ENCODE assay signal across 20 cellular contexts in genomic region chr15:34693053-34693744, GRCh38.
DNase-seq lines count a peak whose midpoint lies in the region; ATAC-seq, FAIRE-seq and TF ChIP-seq lines count a peak whose summit lies in the region.
"Had no signal": no experiment of that assay in that cellular context is flagged by ENCODE, and none has a peak within 500 bp of the region (broad histone marks: within the 10 kb centered on the region; RNA-seq: fewer than 3 reads in every experiment).

No MANE protein-coding gene starts in this region.

- no peaks in the 10 kb centered on the region for H4K20me1 ChIP-seq in GM23248 (ENCODE audit: insufficient read depth)
- H4K20me1 ChIP-seq in endothelial cell of umbilical vein (replicated peaks; ENCODE audit: control insufficient read depth, extremely low read depth, insufficient read depth, low read length) = no peaks in the 10 kb centered on the region

- H3K9me3 ChIP-seq in GM23248 (ENCODE audit: low read depth) (no peaks in the 10 kb centered on the region), endothelial cell of umbilical vein (replicated peaks; ENCODE audit: control insufficient read depth, insufficient read depth, low read length) (no peaks in the 10 kb centered on the region)
- H3K9me3 ChIP-seq: colonic mucosa, gastrocnemius medialis had no signal

- H2AFZ ChIP-seq in GM23248 = no peak overlapping the region
- no peak overlapping the region for H2AFZ ChIP-seq in endothelial cell of umbilical vein (ENCODE audit: low read depth, low read length)

- BruUV-seq in endothelial cell of umbilical vein (replicated peaks; lab: Mats Ljungman, UMichigan) = no TSS peak

- intact Hi-C loops in endothelial cell of umbilical vein (cut with micrococcal nuclease) = no loop called here

- no peaks in the 10 kb centered on the region for H3K79me2 ChIP-seq in GM23248 (ENCODE audit: insufficient read depth)
- no peaks in the 10 kb centered on the region for H3K79me2 ChIP-seq in endothelial cell of umbilical vein (ENCODE audit: control insufficient read depth, insufficient read depth, low read length)

- FAIRE-seq in endothelial cell of umbilical vein (lab: Jason Lieb, UNC) = peak; percentile 60

- dilution Hi-C loops in endothelial cell of umbilical vein (cut with MboI; ENCODE audit: extremely low pct_ligation_motif_present, low sequenced_read_pairs) = no loop called here

- H3K36me3 ChIP-seq in GM23248 (ENCODE audit: low read depth) (no peaks in the 10 kb centered on the region), endothelial cell of umbilical vein (ENCODE audit: control insufficient read depth in 2 of 2, extremely low read depth in 1 of 2, insufficient read depth in 2 of 2, low read length in 2 of 2) (no peaks in the 10 kb centered on the region)
- H3K36me3 ChIP-seq: colonic mucosa, gastrocnemius medialis, WERI-Rb-1 had no signal

- in situ Hi-C loops in GM23248 (cut with MboI) = no loop called here

- no peak for ATAC-seq in GM19463 (IDR thresholded peaks at IDR 0.05; ENCODE audit: unreplicated experiment)
- ATAC-seq in stimulated activated naive CD8-positive, alpha-beta T cell treated with anti-CD3 and anti-CD28 coated beads, Interleukin-15, Interleukin-2, amounts not matched to agents 100 U/mL and 50 U/mL, for 24 hours = no peak
- ATAC-seq: gastrocnemius medialis had no signal

- DNase-seq in GM23248 (peak; percentile 30), RPMI7951 (ENCODE audit: low read depth) (peak; percentile 79), endothelial cell of umbilical vein (ENCODE audit: low read depth, low spot score) (peak; percentile 66), myocyte (ENCODE audit: low read depth) (peak; percentile 47), anterior cingulate cortex (lab: John Stamatoyannopoulos, UW) (no peak), NCI-H128 (lab: John Stamatoyannopoulos, UW; ENCODE audit: unreplicated experiment) (no peak)
- no peak for DNase-seq in stimulated activated naive CD8-positive, alpha-beta T cell treated with anti-CD3 and anti-CD28 coated beads, Interleukin-15, Interleukin-2, amounts not matched to agents 100 U/mL and 50 U/mL, for 24 hours
- DNase-seq: activated CD4-positive, alpha-beta T cell treated with anti-CD3 and anti-CD28 coated beads, Interleukin-2, amount 50 U/mL, for 4 hours; aorta; CD4-positive, alpha-beta T cell; colonic mucosa; DMS53; gastrocnemius medialis; KG1; NCI-H1105; NCI-H524 treated with DMSO at 0.1 percent for 48 hours; OCI-M1; retina; WERI-Rb-1 had no signal

- H3F3A ChIP-seq in GM23248 (ENCODE audit: insufficient read depth) = no peaks in the 10 kb centered on the region

- WGBS in GM23248 (ENCODE audit: low coverage in 1 of 2, low lambda C conversion rate in 2 of 2, missing lambda C conversion rate in 2 of 2), 2 experiments = 49 to 70% methylated on average over 4 of the region's 4 CpGs

- H3K27me3 ChIP-seq in GM23248 (replicated peaks; ENCODE audit: insufficient read depth) (no peaks in the 10 kb centered on the region), endothelial cell of umbilical vein (ENCODE audit: control insufficient read depth in 2 of 2, insufficient read depth in 2 of 2, low read length in 2 of 2) (no peaks in the 10 kb centered on the region)
- H3K27me3 ChIP-seq: colonic mucosa, gastrocnemius medialis had no signal

- H3K4me1 ChIP-seq in GM23248 (ENCODE audit: insufficient read depth) (no peaks in the 10 kb centered on the region; the same call in 1 of the 2 replicates), endothelial cell of umbilical vein (ENCODE audit: control insufficient read depth, extremely low read depth, insufficient read depth, low read length) (peaks cover 7% of the 10 kb centered on the region)
- H3K4me1 ChIP-seq: colonic mucosa, gastrocnemius medialis had no signal

- H3K4me2 ChIP-seq in GM23248 (ENCODE audit: unreplicated experiment) (no peak overlapping the region), endothelial cell of umbilical vein (ENCODE audit: insufficient read depth, low read length) (no peak overlapping the region)

- no peak for TF ChIP-seq CTCF in endothelial cell of umbilical vein (IDR thresholded peaks at IDR 0.05; ENCODE audit: extremely low read depth in 1 of 2, insufficient read depth in 1 of 2, low read depth in 1 of 2, low read length in 2 of 2)

- H3K4me3 ChIP-seq in GM23248 (no peak overlapping the region), endothelial cell of umbilical vein (replicated peaks in 1 of 3; ENCODE audit: insufficient read depth in 1 of 3, low read depth in 1 of 3, low read length in 3 of 3) (no peak overlapping the region)
- H3K4me3 ChIP-seq: colonic mucosa, gastrocnemius medialis had no signal

- H3K9ac ChIP-seq in GM23248 (no peak overlapping the region), endothelial cell of umbilical vein (replicated peaks; ENCODE audit: extremely low read depth, insufficient read depth, low read length) (no peak overlapping the region)

- no peaks in the 10 kb centered on the region for H3K9me1 ChIP-seq in endothelial cell of umbilical vein (replicated peaks; ENCODE audit: control insufficient read depth, extremely low read depth, insufficient read depth, low read length)

- CTCF ChIA-PET in endothelial cell of umbilical vein (lab: Charles Lee) = interaction anchor here (0.9 to 4.5 kb wide), 4 partner anchors 10 to 72 kb away, joined by 3 to 18 read pairs (median 4); no protein-coding TSS in a partner anchor

- POLR2A ChIA-PET in endothelial cell of umbilical vein (lab: Charles Lee) = no interaction called here

- no peak overlapping the region for H3K27ac ChIP-seq in GM23248
- H3K27ac ChIP-seq in endothelial cell of umbilical vein (ENCODE audit: insufficient read depth, low read depth, low read length) = no peak overlapping the region
- H3K27ac ChIP-seq: colonic mucosa, gastrocnemius medialis, WERI-Rb-1 had no signal

- no peak for TF ChIP-seq POLR2A in endothelial cell of umbilical vein (IDR thresholded peaks at IDR 0.05; ENCODE audit: low read depth, low read length)

- H3K9me2 ChIP-seq in GM23248 (ENCODE audit: insufficient read depth) = no peaks in the 10 kb centered on the region

TF ChIP-seq in endothelial cell of umbilical vein, 7 proteins besides CTCF, POLR2A, EP300 and RAD21:
- TF ChIP-seq MYC (IDR thresholded peaks at IDR 0.05; ENCODE audit: low read depth, low read length) (no peak), JUN (IDR thresholded peaks at IDR 0.05; ENCODE audit: borderline replicate concordance, insufficient read depth, insufficient read length, low read depth) (no peak), FOS (IDR thresholded peaks at IDR 0.05; ENCODE audit: borderline replicate concordance, insufficient read depth, low read length) (peak; percentile 65), EZH2 (IDR thresholded peaks at IDR 0.05; ENCODE audit: borderline replicate concordance, low read depth, low read length, severe bottlenecking) (no peak)

Comparison
In these comparisons a context has a peak if more than half of its experiments do, and no peak if none do; other contexts are left out.
1. DNase-seq: peak in GM23248 (single experiment), RPMI7951 (single experiment), endothelial cell of umbilical vein (single experiment) and myocyte (single experiment); none in anterior cingulate cortex (0 of 58), stimulated activated naive CD8-positive, alpha-beta T cell treated with anti-CD3 and anti-CD28 coated beads, Interleukin-15, Interleukin-2, amounts not matched to agents 100 U/mL and 50 U/mL, for 24 hours (single experiment) and NCI-H128 (single experiment).